8 cellular contexts compared by ENCODE assay signal in genomic region chr6:143677891-143678737, GRCh38. TPM values are rescaled to one million over a fixed set of nuclear protein-coding genes. Genes with fewer than 3 reads are reported as not detected.
DNase-seq lines count a peak whose midpoint lies in the region; ATAC-seq, FAIRE-seq and TF ChIP-seq lines count a peak whose summit lies in the region.

Gene PHACTR2, plus strand, starts transcription at chr6:143677965. Its CDS starts 199 bp downstream, at chr6:143678164.

- H3K36me3 ChIP-seq in GM12878 (ENCODE audit: control insufficient read depth in 2 of 2, insufficient read depth in 2 of 2, low read length in 1 of 2) = no peaks in the 10 kb centered on the region
- H3K36me3 ChIP-seq in urinary bladder (ENCODE audit: insufficient read depth) = no peaks in the 10 kb centered on the region

- no peak for TF ChIP-seq POLR2A in GM12878 (IDR thresholded peaks at IDR 0.05; ENCODE audit: low read depth, low read length)

- no peaks in the 10 kb centered on the region for H3K27me3 Mint-ChIP-seq in Calu3 (ENCODE audit: unreplicated experiment)

- peak within 1 kb of the TSS; percentile 76 for H3K4me3 Mint-ChIP-seq in Calu3 (ENCODE audit: low read depth, unreplicated experiment)

- RAD21 ChIA-PET in GM12878 (lab: Charles Lee; ENCODE audit: unreplicated experiment) = no interaction called here

- POLR2A ChIA-PET in GM12878 (lab: Charles Lee) = no interaction called here

- no peak for FAIRE-seq in GM12878 (lab: Jason Lieb, UNC)

- no peak for TF ChIP-seq RAD21 in GM12878 (IDR thresholded peaks at IDR 0.05; ENCODE audit: insufficient read depth, low read depth, low read length)

- H3K36me3 Mint-ChIP-seq in Calu3 (ENCODE audit: insufficient read depth, unreplicated experiment) = peaks cover 22% of the 10 kb centered on the region

- peak within 1 kb of the TSS; percentile 77; the same call in 1 of the 2 replicates for H3K4me2 ChIP-seq in GM12878 (ENCODE audit: control insufficient read depth, insufficient read depth)

- in situ Hi-C loops in GM12878 (cut with MboI) = no loop called here

- H3K79me2 ChIP-seq in GM12878 (ENCODE audit: control insufficient read depth, insufficient read depth, low read length) = no peaks in the 10 kb centered on the region

- TF ChIP-seq CTCF in Calu3 (IDR thresholded peaks at IDR 0.05; ENCODE audit: unreplicated experiment) (no peak), GM12878 (IDR thresholded peaks at IDR 0.05 in 2 of 3, conservative IDR thresholded peaks at IDR 0.05 in 1 of 3; ENCODE audit: control insufficient read depth in 2 of 3, extremely low read depth in 1 of 3, insufficient read depth in 1 of 3, low read depth in 3 of 3, low read length in 3 of 3) (no peak)

- SMC1A ChIA-PET in GM12878 (lab: Charles Lee; ENCODE audit: uncharacterized antibody, unreplicated experiment) = interaction anchor here (0.7 kb wide), 1 partner anchor 19 kb away, joined by 3 read pairs; no protein-coding TSS in a partner anchor

- H3K27me3 ChIP-seq in GM12878 (replicated peaks in 1 of 2; ENCODE audit: control insufficient read depth in 2 of 2, insufficient read depth in 2 of 2, low read length in 1 of 2) (peaks cover 3 to 14% of the 10 kb centered on the region in 2 experiments; a peak in 2 of 4 replicates), right cardiac atrium (ENCODE audit: control insufficient read depth, insufficient read depth) (no peaks in the 10 kb centered on the region)

- H4K20me1 ChIP-seq in GM12878 (ENCODE audit: control insufficient read depth, insufficient read depth) = no peaks in the 10 kb centered on the region

- H3K9me3 Mint-ChIP-seq in Calu3 (ENCODE audit: low read depth, unreplicated experiment) = no peaks in the 10 kb centered on the region

- H3K4me3 ChIP-seq in GM12878 (peak within 1 kb of the TSS; percentile 55), right cardiac atrium (ENCODE audit: low read length) (peak within 1 kb of the TSS; percentile 95), urinary bladder (ENCODE audit: low read depth, low read length) (peak within 1 kb of the TSS; percentile 95)

- CTCF ChIA-PET in Calu3 (lab: Charles Lee) = no interaction called here
- CTCF ChIA-PET in GM12878 (lab: Yijun Ruan, JAX) = interaction anchor here (0.7 kb wide), 1 partner anchor 1016 kb away, joined by 3 read pairs; no protein-coding TSS in a partner anchor

- BruUV-seq in Calu3 (replicated peaks; lab: Mats Ljungman, UMichigan) (no TSS peak), GM12878 (replicated peaks; lab: Mats Ljungman, UMichigan) (no TSS peak)

- WGBS in GM12878 (ENCODE audit: insufficient coverage, insufficient replicate concordance, low lambda C conversion rate, missing lambda C conversion rate) = 3% methylated on average over 64 of the region's 69 CpGs
- WGBS in right cardiac atrium = 1% methylated on average over 69 of the region's 69 CpGs
- under 1% methylated on average over 69 of the region's 69 CpGs for WGBS in urinary bladder

- H3K27ac Mint-ChIP-seq in Calu3 (ENCODE audit: unreplicated experiment) = peak within 1 kb of the TSS; percentile 75

- no peak within 1 kb of the TSS for H3K27ac ChIP-seq in GM12878 (ENCODE audit: control insufficient read depth, insufficient read depth)
- H3K27ac ChIP-seq in right cardiac atrium (ENCODE audit: low read length) = peak within 1 kb of the TSS; percentile 100
- peak within 1 kb of the TSS; percentile 97 for H3K27ac ChIP-seq in urinary bladder (ENCODE audit: low read depth)

- H3K9me3 ChIP-seq in GM12878 (replicated peaks; ENCODE audit: control insufficient read depth, insufficient read depth, low read length) = no peaks in the 10 kb centered on the region
- no peaks in the 10 kb centered on the region for H3K9me3 ChIP-seq in right cardiac atrium (ENCODE audit: control insufficient read depth, low read length)

- peaks cover 28% of the 10 kb centered on the region for H3K4me1 Mint-ChIP-seq in Calu3 (ENCODE audit: low read depth, unreplicated experiment)

- no peak for TF ChIP-seq EP300 in GM12878 (IDR thresholded peaks at IDR 0.05; ENCODE audit: borderline replicate concordance in 1 of 2, control insufficient read depth in 1 of 2, low read depth in 2 of 2, low read length in 2 of 2)

- peak; percentile 58 for DNase-seq in Calu3
- DNase-seq in HT1080 (ENCODE audit: low read depth) = peak; percentile 52
- DNase-seq in T-helper 22 cell (ENCODE audit: low read depth) = peak; percentile 13
- DNase-seq in GM12878 (ENCODE audit: low read depth, low spot score) = no peak
- peak; percentile 84 to 93 (median 92) for DNase-seq in right cardiac atrium
- DNase-seq in posterior vena cava (ENCODE audit: low spot score) = peak; percentile 91

- no peak within 1 kb of the TSS for H3K9ac ChIP-seq in GM12878 (ENCODE audit: control insufficient read depth, insufficient read depth, low read length)

- intact Hi-C loops in Calu3 (cut with micrococcal nuclease; ENCODE audit: unreplicated experiment) = loop anchor here (5.0 kb wide), 2 partner anchors 69 to 101 kb away; no protein-coding TSS in a partner anchor
- intact Hi-C loops in GM12878 (cut with micrococcal nuclease; ENCODE audit: unreplicated experiment) = no loop called here
- intact Hi-C loops in right cardiac atrium (cut with DNase I) = loop anchor here in 2 of 4 donors (5.0 to 10.0 kb wide), 4 partner anchors 67 to 167 kb away; partner anchors contain the start of gene LTV1 (in 2 of the 2)
- intact Hi-C loops in posterior vena cava (cut with DNase I) = loop anchor here in 1 of 2 donors (10.0 kb wide), 1 partner anchor 93 kb away; no protein-coding TSS in a partner anchor

- H2AFZ ChIP-seq in GM12878 (ENCODE audit: control insufficient read depth, low read depth, low read length) = no peak within 1 kb of the TSS; the same call in 1 of the 2 replicates

- ATAC-seq in GM12878 = peak; percentile 76
- peak; percentile 95 for ATAC-seq in right cardiac atrium
- ATAC-seq in GM19467 (IDR thresholded peaks at IDR 0.05; ENCODE audit: unreplicated experiment) = no peak

- H3K4me1 ChIP-seq in GM12878 (ENCODE audit: control insufficient read depth, insufficient read depth, low read length) = no peaks in the 10 kb centered on the region
- peaks cover 4% of the 10 kb centered on the region for H3K4me1 ChIP-seq in right cardiac atrium (ENCODE audit: control insufficient read depth, insufficient read depth, low read length)
- no peaks in the 10 kb centered on the region for H3K4me1 ChIP-seq in urinary bladder (ENCODE audit: insufficient read depth)

TF ChIP-seq in GM12878, 131 proteins besides CTCF, POLR2A, EP300 and RAD21 (continues in another document):
- TF ChIP-seq E2F4 (IDR thresholded peaks at IDR 0.05; ENCODE audit: low read depth, low read length) (no peak), SUZ12 (IDR thresholded peaks at IDR 0.05; ENCODE audit: unreplicated experiment) (peak; percentile 77), HDAC6 (IDR thresholded peaks at IDR 0.05; ENCODE audit: unreplicated experiment) (peak; percentile 97), EZH2 (IDR thresholded peaks at IDR 0.05; ENCODE audit: borderline replicate concordance, control insufficient read depth, low read depth, low read length) (0 out of 2 replicates have a peak, but pooled peaks have one; percentile 86), RELA (IDR thresholded peaks at IDR 0.05; ENCODE audit: borderline replicate concordance, partially characterized antibody) (no peak), WRNIP1 (IDR thresholded peaks at IDR 0.05; ENCODE audit: borderline replicate concordance, low read depth, low read length) (no peak), HDGF (IDR thresholded peaks at IDR 0.05) (no peak), MAX (IDR thresholded peaks at IDR 0.05; ENCODE audit: low read depth, low read length) (no peak), SRF (IDR thresholded peaks at IDR 0.05; ENCODE audit: low read depth in 2 of 2, low read length in 2 of 2) (no peak)

RNA-seq across cellular contexts. Expression of gene PHACTR2, which starts in this region (rescaled TPM):
- total RNA-seq in Calu3 (2022) = 19.5 and 20.7 TPM in 2 replicates
- total RNA-seq in HT1080 (2014; rRNA removed; shearing (Covaris generic)) = 32.2 and 38.5 TPM in 2 replicates
- 17.3 and 20.1 TPM in 2 replicates for polyA plus RNA-seq in HT1080 (2015; cell fraction: cytosol; rRNA removed)
- polyA plus RNA-seq in HT1080 (2015; cell fraction: nucleus; rRNA removed) = 11.1 and 14.6 TPM in 2 replicates
- 6.0 and 8.0 TPM in 2 replicates for total RNA-seq in GM12878 (2013; cell fraction: nucleolus; rRNA removed)
- 8.7 and 11.0 TPM in 2 replicates for total RNA-seq in GM12878 (2014; rRNA removed)
- 18.7 and 19.1 TPM in 2 replicates for total RNA-seq in GM12878 (2014; rRNA removed; fragmentation: Illumina TruSeq; extraction: Trizol)
- total RNA-seq in GM12878 (2021) = 12.2 and 12.3 TPM in 2 replicates
- polyA plus RNA-seq in GM12878 (2011; ENCODE audit: low read depth) = 1.0 TPM
- 5.9 and 8.1 TPM in 2 replicates for polyA plus RNA-seq in GM12878 (2011; rRNA removed)
- 2.8 and 3.2 TPM in 2 replicates for polyA plus RNA-seq in GM12878 (2011; cell fraction: cytosol; rRNA removed)
- 3.0 and 3.5 TPM in 2 replicates for polyA plus RNA-seq in GM12878 (2011; cell fraction: nucleus; rRNA removed)
- polyA plus RNA-seq in GM12878 (2012) = 1.1 and 1.3 TPM in 2 replicates
- 7.2 and 10.7 TPM in 2 replicates for polyA plus RNA-seq in GM12878 (2014; fragmentation: Illumina TruSeq; extraction: Trizol)
- polyA plus RNA-seq in GM12878 (2014; fragmentation: Nextera tagmentation; extraction: Ambion mirVana) = 1 to 10 TPM; 2.0 to 4.7 TPM
- polyA plus RNA-seq in GM12878 (2014; rRNA removed) = 3.5 and 4.1 TPM in 2 replicates
- polyA plus RNA-seq in GM12878 (2016; fragmentation: Nextera tagmentation; extraction: Ambion mirVana) = 1 to 10 TPM; 1.4 to 2.1 TPM
- 12.2 and 13.6 TPM in 2 replicates for polyA minus RNA-seq in GM12878 (2011; rRNA and poly(A)+ RNA removed)
- polyA minus RNA-seq in GM12878 (2011; cell fraction: cytosol; rRNA and poly(A)+ RNA removed) = 6.9 and 8.6 TPM in 2 replicates
- 4.0 and 7.5 TPM in 2 replicates for polyA minus RNA-seq in GM12878 (2011; cell fraction: nucleus; rRNA and poly(A)+ RNA removed)
- 10 to 100 TPM; 47.3 to 75.7 (median 59.9) TPM for total RNA-seq in right cardiac atrium
- polyA plus RNA-seq in right cardiac atrium = 10.7 TPM
- total RNA-seq in posterior vena cava = 10 to 100 TPM; 53.8 to 72.6 TPM
- total RNA-seq in urinary bladder = 160 TPM
- 11.2 TPM for polyA plus RNA-seq in urinary bladder
